In the genomic region with DNA sequence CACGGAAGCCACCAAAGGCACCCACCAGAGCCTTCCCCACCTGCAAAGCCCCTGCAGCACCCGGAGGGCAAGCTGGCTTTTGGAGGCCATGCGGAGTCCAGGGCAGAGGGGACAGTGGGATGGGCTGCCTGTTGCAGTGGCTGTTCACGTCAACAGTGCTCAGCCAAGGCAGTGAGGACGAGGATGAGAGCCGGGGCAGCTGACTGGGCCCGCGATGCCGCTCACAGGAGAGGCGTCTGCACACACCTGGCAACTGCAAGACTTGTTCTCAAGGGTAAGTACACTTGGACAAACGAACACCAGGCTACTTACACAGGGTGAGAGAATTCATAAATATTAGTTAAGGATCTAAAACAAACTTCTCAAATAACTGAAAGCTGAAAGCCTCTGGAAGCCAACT, we compare ENCODE assay signal across 20 cellular contexts. TPM values are rescaled to one million over a fixed set of nuclear protein-coding genes. Genes with fewer than 3 reads are reported as not detected.
"Had no signal": no experiment of that assay in that cellular context is flagged by ENCODE, and none has a peak within 500 bp of the region (broad histone marks: within the 10 kb centered on the region; RNA-seq: fewer than 3 reads in every experiment).

No MANE protein-coding gene starts in this region.

- H3K4me3 Mint-ChIP-seq: activated naive CD8-positive, alpha-beta T cell treated with anti-CD3 and anti-CD28 coated beads for 36 hours; activated T-helper 1 cell treated with anti-CD3 and anti-CD28 coated beads, Interleukin-12 subunit alpha, Interleukin-12 subunit beta, Interleukin-2, Interleukin-4 antibody, amounts not matched to agents 30 ng/mL and 10 ng/mL and 1 ng/mL, durations not matched to agents 14 hours and 24 hours and 36 hours; effector memory CD8-positive, alpha-beta T cell; nephron had no signal

- H3K27ac Mint-ChIP-seq: activated naive CD8-positive, alpha-beta T cell treated with anti-CD3 and anti-CD28 coated beads for 36 hours; activated T-helper 1 cell treated with anti-CD3 and anti-CD28 coated beads, Interleukin-12 subunit alpha, Interleukin-12 subunit beta, Interleukin-2, Interleukin-4 antibody, amounts not matched to agents 30 ng/mL and 10 ng/mL and 1 ng/mL, durations not matched to agents 14 hours and 24 hours and 36 hours; nephron had no signal

- FAIRE-seq: small intestine, urothelium cell line had no signal

- H3K4me3 ChIP-seq: hepatocyte, right atrium auricular region, thoracic aorta had no signal

- H3K27me3 Mint-ChIP-seq: activated naive CD8-positive, alpha-beta T cell treated with anti-CD3 and anti-CD28 coated beads for 36 hours; effector memory CD8-positive, alpha-beta T cell had no signal

- ATAC-seq: effector memory CD8-positive, alpha-beta T cell; SK-N-SH treated with all-trans-retinoic acid at 6 μM for 48 hours had no signal

- H3K36me3 Mint-ChIP-seq: activated naive CD8-positive, alpha-beta T cell treated with anti-CD3 and anti-CD28 coated beads for 36 hours had no signal

- H3K4me1 Mint-ChIP-seq: activated naive CD8-positive, alpha-beta T cell treated with anti-CD3 and anti-CD28 coated beads for 36 hours; nephron had no signal

- DNase-seq: activated CD4-positive, CD25-positive, alpha-beta regulatory T cell treated with anti-CD3 and anti-CD28 coated beads, Interleukin-2, amount 50 U/mL, for 72 hours; activated naive CD4-positive, alpha-beta T cell; activated naive CD8-positive, alpha-beta T cell treated with anti-CD3 and anti-CD28 coated beads for 36 hours; amniotic stem cell; effector memory CD8-positive, alpha-beta T cell; midbrain; nucleus accumbens; posterior cingulate gyrus; small intestine; stimulated activated CD4-positive, alpha-beta T cell treated with anti-CD3 and anti-CD28 coated beads, Interleukin-15, amount 100 ng/mL, for 24 hours; stimulated activated CD4-positive, alpha-beta T cell treated with anti-CD3 and anti-CD28 coated beads, Interleukin-4, amount 100 ng/mL, for 1 hour; T-helper 1 cell; T1000 had no signal

- H3K4me1 ChIP-seq: right atrium auricular region had no signal

- H3K9me3 ChIP-seq: right atrium auricular region, thoracic aorta had no signal

- H3K9me3 Mint-ChIP-seq: activated naive CD8-positive, alpha-beta T cell treated with anti-CD3 and anti-CD28 coated beads for 36 hours; activated T-helper 1 cell treated with anti-CD3 and anti-CD28 coated beads, Interleukin-12 subunit alpha, Interleukin-12 subunit beta, Interleukin-2, Interleukin-4 antibody, amounts not matched to agents 30 ng/mL and 10 ng/mL and 1 ng/mL, durations not matched to agents 14 hours and 24 hours and 36 hours; effector memory CD8-positive, alpha-beta T cell; nephron had no signal

- H3K27ac ChIP-seq: hepatocyte, right atrium auricular region, thoracic aorta had no signal

- H3K27me3 ChIP-seq: hepatocyte, right atrium auricular region had no signal

RNA-seq across cellular contexts. Expression of gene FGFR3, which starts 19.6 kb away (rescaled TPM):
- total RNA-seq: activated naive CD8-positive, alpha-beta T cell treated with anti-CD3 and anti-CD28 coated beads for 36 hours had no signal
